Comparison of ENCODE assay signal across 8 cellular contexts in genomic region chr14:89616425-89617141, GRCh38.
DNase-seq lines count a peak whose midpoint lies in the region; TF ChIP-seq lines count a peak whose summit lies in the region.

No MANE protein-coding gene starts in this region.

- no peak overlapping the region for H2AFZ ChIP-seq in osteoblast (ENCODE audit: low read length)

- H3K9me3 ChIP-seq in effector memory CD4-positive, alpha-beta T cell (ENCODE audit: control insufficient read depth, low read length) = no peaks in the 10 kb centered on the region
- H3K9me3 ChIP-seq in osteoblast (ENCODE audit: low read depth, low read length) = no peaks in the 10 kb centered on the region

- peak overlapping the region; percentile 85 for H3K4me3 ChIP-seq in effector memory CD4-positive, alpha-beta T cell (ENCODE audit: insufficient read depth, low read depth, low read length, poor library complexity, severe bottlenecking)
- H3K4me3 ChIP-seq in osteoblast (ENCODE audit: insufficient read depth, low read length) (peak overlapping the region; percentile 79), H7 (ENCODE audit: insufficient read depth, low read depth, low read length) (no peak overlapping the region)

- no peaks in the 10 kb centered on the region for H4K20me1 ChIP-seq in osteoblast (ENCODE audit: insufficient read depth, low read length)

- H3K4me2 ChIP-seq in osteoblast (ENCODE audit: insufficient read depth, low read length) = peak overlapping the region; percentile 89

- H3K27me3 ChIP-seq in effector memory CD4-positive, alpha-beta T cell (replicated peaks; ENCODE audit: control insufficient read depth, insufficient read depth, low read length, poor library complexity, severe bottlenecking) = no peaks in the 10 kb centered on the region
- H3K27me3 ChIP-seq in osteoblast (ENCODE audit: insufficient read depth, low read length) (no peaks in the 10 kb centered on the region), H7 (ENCODE audit: control insufficient read depth, insufficient read depth, low read length) (no peaks in the 10 kb centered on the region)

- no peaks in the 10 kb centered on the region for H3K36me3 ChIP-seq in effector memory CD4-positive, alpha-beta T cell (ENCODE audit: control insufficient read depth, insufficient read depth, low read length)
- H3K36me3 ChIP-seq in osteoblast (ENCODE audit: insufficient read depth, low read length) = no peaks in the 10 kb centered on the region
- H3K36me3 ChIP-seq in H7 (replicated peaks; ENCODE audit: control insufficient read depth, insufficient read depth, low read length) = no peaks in the 10 kb centered on the region

- peak; percentile 41 for DNase-seq in activated gamma-delta T cell treated with Interleukin-2 at 50 U/mL for 16 hours
- no peak for DNase-seq in activated gamma-delta T cell (lab: John Stamatoyannopoulos, UW)
- DNase-seq in HEK293T (ENCODE audit: extremely low spot score) = no peak
- peak; percentile 68 for DNase-seq in NCI-H69 (lab: John Stamatoyannopoulos, UW)
- DNase-seq in effector memory CD4-positive, alpha-beta T cell = peak; percentile 32 to 52 (median 42)
- peak; percentile 86 for DNase-seq in osteoblast (ENCODE audit: insufficient read length, low spot score, missing footprints)
- no peak for DNase-seq in H7
- no peak for DNase-seq in cerebellar nuclear complex (lab: John Stamatoyannopoulos, UW)

- CTCF ChIA-PET in HEK293T (lab: Yijun Ruan, JAX) = no interaction called here

- H3K79me2 ChIP-seq in osteoblast (ENCODE audit: insufficient read depth, low read length) = peaks cover 9% of the 10 kb centered on the region

- POLR2A ChIA-PET in HEK293T (lab: Yijun Ruan, JAX) = no interaction called here

- H3K27ac ChIP-seq in effector memory CD4-positive, alpha-beta T cell (ENCODE audit: insufficient read depth, low read length, poor library complexity, severe bottlenecking) = peak overlapping the region; percentile 78
- H3K27ac ChIP-seq in osteoblast (ENCODE audit: low read depth, low read length) = no peak overlapping the region

- H3K4me1 ChIP-seq in effector memory CD4-positive, alpha-beta T cell (ENCODE audit: control insufficient read depth, insufficient read depth, low read length, poor library complexity, severe bottlenecking) = peaks cover 31% of the 10 kb centered on the region
- peaks cover 19% of the 10 kb centered on the region for H3K4me1 ChIP-seq in osteoblast (ENCODE audit: insufficient read depth, low read length)

- no peak for TF ChIP-seq CTCF in osteoblast (IDR thresholded peaks at IDR 0.05; ENCODE audit: extremely low read depth, low read depth, low read length)

TF ChIP-seq in HEK293T, 16 proteins besides CTCF, POLR2A, EP300 and RAD21:
- peak; percentile 19; the same call in 1 of the 2 replicates for TF ChIP-seq PKNOX1 (IDR thresholded peaks at IDR 0.05)
- TF ChIP-seq LEF1 (IDR thresholded peaks at IDR 0.05; ENCODE audit: borderline replicate concordance) = no peak

Comparison
In these comparisons a context has a peak if more than half of its experiments do, and no peak if none do; other contexts are left out.
1. DNase-seq: peak in activated gamma-delta T cell treated with Interleukin-2 at 50 U/mL for 16 hours (single experiment), NCI-H69 (single experiment), effector memory CD4-positive, alpha-beta T cell (3 of 3) and osteoblast (single experiment); none in activated gamma-delta T cell (single experiment), HEK293T (single experiment), H7 (single experiment) and cerebellar nuclear complex (0 of 2).